14 cellular contexts compared by ENCODE assay signal in the genomic region with DNA sequence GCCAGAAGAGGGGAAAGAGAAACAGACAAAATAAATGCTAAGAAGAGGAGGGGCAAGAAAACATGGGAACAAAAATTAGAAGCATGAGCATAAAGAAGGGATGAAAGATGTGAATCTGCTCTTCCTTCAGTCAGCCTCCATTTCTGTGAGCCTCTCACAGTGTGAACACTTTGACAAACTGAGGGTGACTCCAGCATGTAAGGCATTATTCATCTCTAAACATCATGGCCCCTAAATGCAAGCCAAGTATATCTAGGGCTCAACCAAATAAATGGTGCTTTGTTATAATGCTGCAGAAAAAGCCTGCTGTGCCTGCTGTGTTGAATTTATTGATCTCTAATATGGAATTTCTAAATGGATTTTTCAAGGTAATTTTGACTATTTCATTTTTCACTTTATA.
DNase-seq lines count a peak whose midpoint lies in the region; ATAC-seq and TF ChIP-seq lines count a peak whose summit lies in the region.
"Had no signal": no experiment of that assay in that cellular context is flagged by ENCODE, and none has a peak within 500 bp of the region (broad histone marks: within the 10 kb centered on the region; RNA-seq: fewer than 3 reads in every experiment).

No MANE protein-coding gene starts in this region.

- H3K9ac ChIP-seq in HCT116 (ENCODE audit: low read length): no peak overlapping the region
- H3K9ac ChIP-seq: BLaER1, GM23248 had no signal

- intact Hi-C loops in HCT116 (cut with micrococcal nuclease): no loop called here
- intact Hi-C loops in Caco-2 (cut with micrococcal nuclease; ENCODE audit: unreplicated experiment): no loop called here

- RAD21 ChIA-PET in HCT116 (lab: Charles Lee; ENCODE audit: low non-redundant PET in 1 of 2, low total read pairs in 2 of 2, uncharacterized antibody in 2 of 2, unreplicated experiment in 2 of 2): no interaction called here

- no peak overlapping the region for H3K4me2 ChIP-seq in HCT116 (ENCODE audit: low read length)
- H3K4me2 ChIP-seq: A549, BLaER1 had no signal

- DNase-seq in Ammon's horn (ENCODE audit: low spot score) (peak; percentile 41), HCT116 (ENCODE audit: low read depth, low spot score) (no peak), pons (ENCODE audit: low spot score) (peak; percentile 74), HT-29 (ENCODE audit: low spot score) (no peak), NCI-H2029 treated with DMSO at 0.1 percent for 48 hours (lab: John Stamatoyannopoulos, UW) (no peak), Caco-2 (no peak)
- DNase-seq: DMS79, GM23248 had no signal

- BruUV-seq in HCT116 (replicated peaks; lab: Mats Ljungman, UMichigan) (no TSS peak), Caco-2 (replicated peaks; lab: Mats Ljungman, UMichigan) (no TSS peak)

- H3K27ac ChIP-seq in HCT116 (ENCODE audit: low read depth, low read length) (no peak overlapping the region), layer of hippocampus (ENCODE audit: low read depth, low read length) (peak overlapping the region; percentile 32)
- H3K27ac ChIP-seq: BLaER1, GM23248 had no signal

- H3K27me3 Mint-ChIP-seq in Caco-2 (ENCODE audit: insufficient read depth, unreplicated experiment): peaks cover 3% of the 10 kb centered on the region

- peaks cover 72% of the 10 kb centered on the region for H3K27me3 ChIP-seq in HCT116 (ENCODE audit: insufficient read depth, low read length)
- H3K27me3 ChIP-seq in layer of hippocampus (ENCODE audit: control insufficient read depth, insufficient read depth, low read length): no peaks in the 10 kb centered on the region
- no peaks in the 10 kb centered on the region for H3K27me3 ChIP-seq in Caco-2 (replicated peaks; ENCODE audit: control insufficient read depth, insufficient read depth, low read length)
- H3K27me3 ChIP-seq: BLaER1 had no signal

- TF ChIP-seq CTCF in HCT116 (IDR thresholded peaks at IDR 0.05 in 2 of 3, conservative IDR thresholded peaks at IDR 0.05 in 1 of 3; ENCODE audit: borderline replicate concordance in 1 of 3, insufficient read depth in 1 of 3, low read depth in 2 of 3, low read length in 2 of 3) (no peak), Caco-2 (IDR thresholded peaks at IDR 0.05; ENCODE audit: insufficient read depth in 1 of 2, low read depth in 1 of 2, low read length in 1 of 2, severe bottlenecking in 1 of 2, unreplicated experiment in 1 of 2) (no peak)

- no peaks in the 10 kb centered on the region for H3K36me3 Mint-ChIP-seq in Caco-2 (ENCODE audit: insufficient read depth, unreplicated experiment)

- TF ChIP-seq POLR2A in HCT116 (IDR thresholded peaks at IDR 0.05; ENCODE audit: borderline replicate concordance, extremely low read depth, insufficient read depth, insufficient read length): no peak

- no peaks in the 10 kb centered on the region for H3K79me2 ChIP-seq in HCT116 (ENCODE audit: insufficient read depth, low read length)

- TF ChIP-seq RAD21 in HCT116 (IDR thresholded peaks at IDR 0.05; ENCODE audit: low read depth): no peak

- H3K36me3 ChIP-seq in HCT116 (ENCODE audit: control insufficient read depth in 1 of 2, insufficient read depth in 2 of 2, low read length in 2 of 2): no peaks in the 10 kb centered on the region
- no peaks in the 10 kb centered on the region for H3K36me3 ChIP-seq in Caco-2 (ENCODE audit: control insufficient read depth, insufficient read depth, low read length)
- H3K36me3 ChIP-seq: BLaER1 had no signal

- peaks cover 9% of the 10 kb centered on the region for H3K9me3 Mint-ChIP-seq in Caco-2 (ENCODE audit: unreplicated experiment)

- H3K4me3 ChIP-seq in HCT116 (replicated peaks in 1 of 2; ENCODE audit: low read depth in 1 of 2, low read length in 2 of 2) (no peak overlapping the region), Caco-2 (ENCODE audit: low read depth, low read length) (no peak overlapping the region)
- H3K4me3 ChIP-seq: A549, BLaER1, GM12878, GM23248 had no signal

- no peaks in the 10 kb centered on the region for H4K20me1 ChIP-seq in HCT116 (ENCODE audit: insufficient read depth)
- H4K20me1 ChIP-seq: BLaER1 had no signal

- no peak overlapping the region for H3K27ac Mint-ChIP-seq in Caco-2 (ENCODE audit: unreplicated experiment)

- POLR2A ChIA-PET in HCT116 (lab: Charles Lee): no interaction called here
- POLR2A ChIA-PET in Caco-2 (lab: Charles Lee): no interaction called here

- H3K4me1 ChIP-seq in HCT116 (ENCODE audit: control insufficient read depth in 1 of 2, insufficient read depth in 2 of 2, low read length in 2 of 2) (no peaks in the 10 kb centered on the region), Caco-2 (peaks cover 8% of the 10 kb centered on the region; the same call in 1 of the 2 replicates)
- H3K4me1 ChIP-seq: BLaER1 had no signal

- H2AFZ ChIP-seq in HCT116 (ENCODE audit: low read depth, low read length, poor library complexity, severe bottlenecking): no peak overlapping the region
- H2AFZ ChIP-seq: GM23248 had no signal

- peaks cover 6% of the 10 kb centered on the region for H3K4me1 Mint-ChIP-seq in Caco-2 (ENCODE audit: low read depth, unreplicated experiment)

- no peak for ATAC-seq in HCT116
- no peak for ATAC-seq in esophagus mucosa
- ATAC-seq: A549, GM12878, HepG2 had no signal

- H3K9me2 ChIP-seq in HCT116 (ENCODE audit: insufficient read depth): no peaks in the 10 kb centered on the region

- no peak overlapping the region for H3K4me3 Mint-ChIP-seq in Caco-2 (ENCODE audit: unreplicated experiment)

- CTCF ChIA-PET in HCT116 (lab: Charles Lee): no interaction called here
- CTCF ChIA-PET in Caco-2 (lab: Charles Lee): no interaction called here

- no peaks in the 10 kb centered on the region for H3K9me3 ChIP-seq in HCT116 (ENCODE audit: control insufficient read depth in 1 of 2, insufficient read depth in 1 of 2, low read depth in 1 of 2, low read length in 2 of 2)
- no peaks in the 10 kb centered on the region for H3K9me3 ChIP-seq in Caco-2
- H3K9me3 ChIP-seq: A549, BLaER1 had no signal

TF ChIP-seq in HCT116, 20 proteins besides CTCF, POLR2A, EP300 and RAD21:
- no peak for TF ChIP-seq SRF (IDR thresholded peaks at IDR 0.05; ENCODE audit: low read depth)
- TF ChIP-seq, protein P1, sequence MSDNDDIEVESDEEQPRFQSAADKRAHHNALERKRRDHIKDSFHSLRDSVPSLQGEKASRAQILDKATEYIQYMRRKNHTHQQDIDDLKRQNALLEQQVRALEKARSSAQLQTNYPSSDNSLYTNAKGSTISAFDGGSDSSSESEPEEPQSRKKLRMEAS (IDR thresholded peaks at IDR 0.05): no peak
- TF ChIP-seq ZFX (IDR thresholded peaks at IDR 0.05): no peak
- peak; percentile 64; the same call in 1 of the 2 replicates for TF ChIP-seq EZH2 (IDR thresholded peaks at IDR 0.05)

Comparison
In these comparisons a context has a peak if more than half of its experiments do, and no peak if none do; other contexts are left out.
1. DNase-seq: peak in Ammon's horn (single experiment) and pons (single experiment); none in HCT116 (single experiment), HT-29 (single experiment), NCI-H2029 treated with DMSO at 0.1 percent for 48 hours (single experiment) and Caco-2 (0 of 2).